10 cellular contexts compared by ENCODE assay signal in the genomic region with DNA sequence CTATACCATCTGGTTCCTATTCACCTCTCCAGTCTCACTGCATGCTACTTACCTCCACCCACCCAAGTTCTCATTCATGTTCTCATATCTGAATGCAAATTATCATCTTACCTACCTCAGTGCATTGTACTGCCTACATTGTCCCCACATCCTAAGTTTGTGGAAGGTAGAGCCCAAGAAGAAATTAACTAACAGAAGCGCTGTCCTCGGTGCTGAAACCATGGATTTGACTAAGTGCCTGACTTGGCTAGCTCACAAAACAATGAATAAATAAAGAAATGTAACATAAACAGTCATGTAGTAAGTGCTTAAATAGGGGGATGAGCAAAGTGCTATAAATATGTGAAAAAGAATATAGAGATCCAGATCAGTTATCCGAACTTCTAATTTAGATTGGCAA.
DNase-seq lines count a peak whose midpoint lies in the region; ATAC-seq, FAIRE-seq and TF ChIP-seq lines count a peak whose summit lies in the region.
"Had no signal": no experiment of that assay in that cellular context is flagged by ENCODE, and none has a peak within 500 bp of the region (broad histone marks: within the 10 kb centered on the region; RNA-seq: fewer than 3 reads in every experiment).

No MANE protein-coding gene starts in this region.

- ATAC-seq in HG03442 (IDR thresholded peaks at IDR 0.05; ENCODE audit: unreplicated experiment) = no peak
- no peak for ATAC-seq in GM19397 (IDR thresholded peaks at IDR 0.05; ENCODE audit: unreplicated experiment)
- no peak for ATAC-seq in HG03108 (IDR thresholded peaks at IDR 0.05; ENCODE audit: unreplicated experiment)

- no peak for TF ChIP-seq CTCF in bronchial epithelial cell (IDR thresholded peaks at IDR 0.05; ENCODE audit: insufficient read depth, low read length, severe bottlenecking)
- no peak for TF ChIP-seq CTCF in neural crest cell (conservative IDR thresholded peaks at IDR 0.05)

- FAIRE-seq in bronchial epithelial cell (lab: Jason Lieb, UNC) = no peak

- H3K4me1 Mint-ChIP-seq in neural crest cell = no peaks in the 10 kb centered on the region

- peaks cover 36% of the 10 kb centered on the region for H3K27me3 Mint-ChIP-seq in neural crest cell (ENCODE audit: low read depth)

- H3K4me3 Mint-ChIP-seq in neural crest cell = no peak overlapping the region

- no peaks in the 10 kb centered on the region for H3K36me3 ChIP-seq in bronchial epithelial cell (ENCODE audit: control insufficient read depth, insufficient read depth, low read length)

- H3K27me3 ChIP-seq in bronchial epithelial cell (ENCODE audit: control insufficient read depth, insufficient read depth, low read length) = no peaks in the 10 kb centered on the region

- no peaks in the 10 kb centered on the region for H3K36me3 Mint-ChIP-seq in neural crest cell (ENCODE audit: low read depth)

- no peak overlapping the region for H3K4me3 ChIP-seq in bronchial epithelial cell (ENCODE audit: low read depth, low read length)
- H3K4me3 ChIP-seq: lung had no signal

- no peak overlapping the region for H3K27ac Mint-ChIP-seq in neural crest cell (ENCODE audit: unreplicated experiment)

- DNase-seq in H4 (ENCODE audit: low spot score) (peak; percentile 43), NCI-H1048 (lab: John Stamatoyannopoulos, UW) (peak; percentile 30), bronchial epithelial cell (ENCODE audit: low read depth) (peak; percentile 39), neural crest cell (ENCODE audit: low read depth, low spot score) (peak; percentile 62), NCI-H748 (lab: John Stamatoyannopoulos, UW; ENCODE audit: unreplicated experiment) (no peak)
- DNase-seq: activated effector memory CD4-positive, alpha-beta T cell treated with anti-CD3 and anti-CD28 coated beads, Interleukin-2, amount 50 U/mL, for 16 hours had no signal

- H3K9me3 Mint-ChIP-seq in neural crest cell = peaks cover 2% of the 10 kb centered on the region
